Comparison of ENCODE assay signal across 8 cellular contexts in the genomic region with DNA sequence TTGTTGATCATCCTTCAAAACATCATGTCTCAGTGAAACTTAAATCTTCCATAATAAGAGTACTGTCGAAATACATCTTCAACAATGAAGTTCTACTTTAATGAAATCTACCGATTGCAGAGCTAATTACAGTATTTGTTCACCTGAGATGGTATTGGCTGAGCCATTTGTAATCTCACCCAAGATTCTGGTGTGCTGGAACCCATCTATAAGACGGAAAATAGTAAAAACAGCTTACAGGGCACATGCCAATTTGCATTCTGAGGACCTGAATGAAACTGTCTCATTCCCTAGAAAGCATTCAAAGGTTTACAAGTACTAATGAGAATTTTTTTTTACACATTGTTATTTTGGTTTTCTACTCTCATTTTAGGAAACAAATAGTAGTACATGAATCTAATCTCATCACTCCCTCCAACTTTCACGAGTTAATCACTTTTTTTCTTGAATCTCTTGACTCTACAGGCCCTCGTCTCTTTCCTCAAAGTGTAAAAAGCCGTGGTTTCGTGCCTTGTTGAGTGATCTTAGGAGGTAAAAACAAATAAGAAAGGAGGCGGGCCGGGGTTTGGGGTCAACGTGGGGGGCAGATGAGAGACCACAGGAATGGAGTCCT. TPM values are rescaled to one million over a fixed set of nuclear protein-coding genes. Genes with fewer than 3 reads are reported as not detected.
DNase-seq lines count a peak whose midpoint lies in the region; ATAC-seq and TF ChIP-seq lines count a peak whose summit lies in the region.

No MANE protein-coding gene starts in this region.

- TF ChIP-seq CTCF in CD14-positive monocyte (IDR thresholded peaks at IDR 0.05) (no peak), SU-DHL-6 (IDR thresholded peaks at IDR 0.05; ENCODE audit: insufficient read depth, low read length, poor library complexity, severe bottlenecking) (no peak), fibroblast of mammary gland (conservative IDR thresholded peaks at IDR 0.05; ENCODE audit: control insufficient read depth, insufficient read depth, low read depth, low read length) (no peak), psoas muscle (IDR thresholded peaks at IDR 0.05) (no peak)

- intact Hi-C loops in CD14-positive monocyte (cut with micrococcal nuclease): loop anchor here in 1 of 2 donors (5.0 to 10.0 kb wide), 2 partner anchors 122 to 206 kb away; a partner anchor contains a TSS
- intact Hi-C loops in psoas muscle (cut with DNase I): no loop called here

- peaks cover 6% of the 10 kb centered on the region; the same call in 1 of the 2 replicates for H3F3A ChIP-seq in SU-DHL-6 (ENCODE audit: insufficient read depth)

- H3K79me2 ChIP-seq in SU-DHL-6 (ENCODE audit: insufficient read depth, low read length): no peaks in the 10 kb centered on the region

- peak overlapping the region; percentile 60 to 96 (median 86) for H3K27ac Mint-ChIP-seq in CD14-positive monocyte

- peaks cover 0 to 2% (median 2%) of the 10 kb centered on the region in 3 donors for H3K27me3 Mint-ChIP-seq in CD14-positive monocyte (ENCODE audit: low read depth in 3 of 3)

- H3K4me1 Mint-ChIP-seq in CD14-positive monocyte: peaks cover 42% of the 10 kb centered on the region

- peak overlapping the region; percentile 76 for H3K4me2 ChIP-seq in SU-DHL-6 (ENCODE audit: low read depth, low read length, poor library complexity, severe bottlenecking)

- H3K9me3 Mint-ChIP-seq in CD14-positive monocyte: peaks cover 0 to 5% (median 0%) of the 10 kb centered on the region in 7 donors

- peaks cover 14 to 16% of the 10 kb centered on the region in 2 donors for H3K36me3 Mint-ChIP-seq in CD14-positive monocyte

- ATAC-seq in GM21723 (IDR thresholded peaks at IDR 0.05; ENCODE audit: unreplicated experiment) (peak; percentile 3), psoas muscle (no peak)

- H3K36me3 ChIP-seq in SU-DHL-6 (ENCODE audit: low read length) (no peaks in the 10 kb centered on the region), psoas muscle (ENCODE audit: insufficient read depth in 1 of 2, low read depth in 1 of 2) (peaks cover 0 to 6% of the 10 kb centered on the region in 2 donors)

- H3K4me3 Mint-ChIP-seq in CD14-positive monocyte: peak overlapping the region; percentile 84 to 92

- H3K9ac ChIP-seq in SU-DHL-6 (ENCODE audit: low read length): peak overlapping the region; percentile 68

- H3K27ac ChIP-seq in SU-DHL-6 (ENCODE audit: low read depth, low read length) (no peak overlapping the region), psoas muscle (no peak overlapping the region)

- H2AFZ ChIP-seq in SU-DHL-6 (ENCODE audit: low read depth, low read length, severe bottlenecking): no peak overlapping the region

- peak overlapping the region; percentile 92 for H3K4me3 ChIP-seq in SU-DHL-6 (ENCODE audit: insufficient read depth, low read length, poor library complexity, severe bottlenecking)
- peak overlapping the region; percentile 97 for H3K4me3 ChIP-seq in fibroblast of mammary gland (ENCODE audit: control insufficient read depth, low read depth, low read length)
- H3K4me3 ChIP-seq in psoas muscle: peak overlapping the region; percentile 85

- H3K9me3 ChIP-seq in SU-DHL-6 (ENCODE audit: insufficient read depth, low read length): no peaks in the 10 kb centered on the region
- H3K9me3 ChIP-seq in psoas muscle: no peaks in the 10 kb centered on the region

- no peaks in the 10 kb centered on the region for H4K20me1 ChIP-seq in SU-DHL-6 (ENCODE audit: low read depth, low read length)

- H3K9me2 ChIP-seq in SU-DHL-6 (replicated peaks; ENCODE audit: insufficient read depth, low read length): no peaks in the 10 kb centered on the region

- H3K4me1 ChIP-seq in psoas muscle: peaks cover 8% of the 10 kb centered on the region

- no peaks in the 10 kb centered on the region for H3K27me3 ChIP-seq in SU-DHL-6 (ENCODE audit: low read length)
- H3K27me3 ChIP-seq in psoas muscle (ENCODE audit: insufficient read depth in 3 of 3, low read length in 2 of 3): no peaks in the 10 kb centered on the region

- DNase-seq in CD14-positive monocyte (ENCODE audit: low spot score): no peak
- DNase-seq in fibroblast of mammary gland (ENCODE audit: low read depth): peak; percentile 30
- no peak for DNase-seq in psoas muscle
- no peak for DNase-seq in cerebellum (ENCODE audit: low spot score)
- DNase-seq in NCI-H2171 (lab: John Stamatoyannopoulos, UW): no peak
- no peak for DNase-seq in anterior cingulate cortex (lab: John Stamatoyannopoulos, UW)

- 5 to 7% (median 6%) methylated on average over 10 of the region's 10 CpGs for WGBS in psoas muscle, 3 donors

RNA-seq across cellular contexts. Expression of a gene that starts 1.0 kb away (rescaled TPM):
- polyA plus RNA-seq in CD14-positive monocyte (1 to 10 TPM; 3.4 TPM), psoas muscle (1 to 10 TPM; 2.4 to 5.6 (median 4.2) TPM)
- total RNA-seq in psoas muscle (10 to 100 TPM in 1 of 4 donors, 1 to 10 TPM in 3; 3.5 to 10.7 (median 5.4) TPM), cerebellum (59.8 TPM)

RNA-seq across cellular contexts. Expression of a gene that starts 1.0 kb away (rescaled TPM):
- 10 to 100 TPM; 55.2 to 56.1 TPM for polyA plus RNA-seq in CD14-positive monocyte
- total RNA-seq in psoas muscle: 1 to 10 TPM; 1.7 to 4.7 (median 3.8) TPM
- polyA plus RNA-seq in psoas muscle: 1 to 10 TPM; 2.4 to 7.0 (median 5.8) TPM
- 10.2 TPM for total RNA-seq in cerebellum

RNA-seq across cellular contexts. Expression of a gene that starts 12.9 kb away (rescaled TPM):
- polyA plus RNA-seq in CD14-positive monocyte (not detected), psoas muscle (not detected)
- total RNA-seq in psoas muscle (not detected), cerebellum (not detected)
